ENCODE assay signal across 13 cellular contexts in genomic region chr4:83272900-83273299, GRCh38. TPM values are rescaled to one million over a fixed set of nuclear protein-coding genes. Genes with fewer than 3 reads are reported as not detected.
DNase-seq lines count a peak whose midpoint lies in the region; ATAC-seq and TF ChIP-seq lines count a peak whose summit lies in the region.
"Had no signal": no experiment of that assay in that cellular context is flagged by ENCODE, and none has a peak within 500 bp of the region (broad histone marks: within the 10 kb centered on the region; RNA-seq: fewer than 3 reads in every experiment).

No MANE protein-coding gene starts in this region.

- no peaks in the 10 kb centered on the region for H3K27me3 ChIP-seq in OCI-LY3 (ENCODE audit: low read depth, low read length)

- DNase-seq in GM20000 (ENCODE audit: low spot score), result peak; percentile 59
- no peak for DNase-seq in activated CD4-positive, alpha-beta T cell treated with anti-CD3 and anti-CD28 coated beads for 36 hours
- DNase-seq in NCI-H1694 treated with DMSO at 0.1 percent for 48 hours (lab: John Stamatoyannopoulos, UW), result no peak
- no peak for DNase-seq in SW480 (ENCODE audit: low spot score)
- DNase-seq in NCI-H446 treated with DMSO at 0.1 percent for 48 hours (lab: John Stamatoyannopoulos, UW), result no peak
- DNase-seq: CD4-positive, alpha-beta T cell; GOT3; NCI-H2029 treated with DMSO at 0.1 percent for 48 hours; SK-N-SH had no signal

- H3K27ac ChIP-seq in OCI-LY3 (ENCODE audit: low read length), result peak overlapping the region; percentile 56

- H3K4me1 Mint-ChIP-seq in activated CD4-positive, alpha-beta T cell treated with anti-CD3 and anti-CD28 coated beads for 36 hours, result peaks cover 21% of the 10 kb centered on the region

- H3K79me2 ChIP-seq in OCI-LY3 (ENCODE audit: low read length), result no peaks in the 10 kb centered on the region

- H3K4me3 ChIP-seq in OCI-LY3 (ENCODE audit: low read length), result peak overlapping the region; percentile 39

- intact Hi-C loops in activated CD4-positive, alpha-beta T cell treated with anti-CD3 and anti-CD28 coated beads for 36 hours (cut with DNase I, micrococcal nuclease), result no loop called here

- peaks cover 55% of the 10 kb centered on the region for H3K4me1 ChIP-seq in OCI-LY3 (ENCODE audit: low read length)

- no peak overlapping the region; the same call in 1 of the 2 replicates for H3K9ac ChIP-seq in OCI-LY3 (ENCODE audit: low read length)
- H3K9ac ChIP-seq: SK-N-SH had no signal

- peaks cover 44% of the 10 kb centered on the region for H3K36me3 Mint-ChIP-seq in activated CD4-positive, alpha-beta T cell treated with anti-CD3 and anti-CD28 coated beads for 36 hours (ENCODE audit: low read depth)

- no peaks in the 10 kb centered on the region for H3K9me3 Mint-ChIP-seq in activated CD4-positive, alpha-beta T cell treated with anti-CD3 and anti-CD28 coated beads for 36 hours (ENCODE audit: low read depth)
- H3K9me3 Mint-ChIP-seq: activated T-helper 2 cell treated with anti-CD3 and anti-CD28 coated beads, Interferon-gamma antibody, Interleukin-2, Interleukin-4, amounts not matched to agents 10 μg/mL and 5 μg/mL and 100 μg/mL, durations not matched to agents 14 hours and 24 hours and 36 hours; CD4-positive, alpha-beta T cell had no signal

- no peak for TF ChIP-seq CTCF in GM20000 (IDR thresholded peaks at IDR 0.05; ENCODE audit: extremely low read depth, missing control alignments)
- TF ChIP-seq CTCF in OCI-LY3 (IDR thresholded peaks at IDR 0.05; ENCODE audit: low read depth, low read length), result no peak

- H4K20me1 ChIP-seq in OCI-LY3 (ENCODE audit: insufficient read depth, low read length), result peaks cover 3% of the 10 kb centered on the region; the same call in 1 of the 2 replicates

- peak overlapping the region; percentile 67 for H3K4me2 ChIP-seq in OCI-LY3 (ENCODE audit: low read length)
- H3K4me2 ChIP-seq: SK-N-SH had no signal

- H3K4me3 Mint-ChIP-seq in activated CD4-positive, alpha-beta T cell treated with anti-CD3 and anti-CD28 coated beads for 36 hours, result no peak overlapping the region
- H3K4me3 Mint-ChIP-seq: CD4-positive, alpha-beta T cell had no signal

- ATAC-seq in GM18498 (IDR thresholded peaks at IDR 0.05; ENCODE audit: unreplicated experiment) (peak; percentile 82), HG03066 (IDR thresholded peaks at IDR 0.05; ENCODE audit: low read depth, unreplicated experiment) (peak; percentile 78)
- ATAC-seq in activated CD4-positive, alpha-beta T cell treated with anti-CD3 and anti-CD28 coated beads for 36 hours, result no peak

- H3K9me3 ChIP-seq in OCI-LY3 (ENCODE audit: insufficient read depth, low read length), result no peaks in the 10 kb centered on the region
- H3K9me3 ChIP-seq: SK-N-SH had no signal

- no peaks in the 10 kb centered on the region for H3K27me3 Mint-ChIP-seq in activated CD4-positive, alpha-beta T cell treated with anti-CD3 and anti-CD28 coated beads for 36 hours
- H3K27me3 Mint-ChIP-seq: CD4-positive, alpha-beta T cell had no signal

- POLR2A ChIA-PET in activated CD4-positive, alpha-beta T cell treated with anti-CD3 and anti-CD28 coated beads for 36 hours (lab: Charles Lee), result no interaction called here

- no peak overlapping the region for H2AFZ ChIP-seq in OCI-LY3 (ENCODE audit: low read depth, low read length)

- peaks cover 41% of the 10 kb centered on the region for H3K36me3 ChIP-seq in OCI-LY3 (replicated peaks; ENCODE audit: low read depth, low read length)

- H3K27ac Mint-ChIP-seq in activated CD4-positive, alpha-beta T cell treated with anti-CD3 and anti-CD28 coated beads for 36 hours, result no peak overlapping the region
- H3K27ac Mint-ChIP-seq: activated T-helper 2 cell treated with anti-CD3 and anti-CD28 coated beads, Interferon-gamma antibody, Interleukin-2, Interleukin-4, amounts not matched to agents 10 μg/mL and 5 μg/mL and 100 μg/mL, durations not matched to agents 14 hours and 24 hours and 36 hours; CD4-positive, alpha-beta T cell had no signal

- CTCF ChIA-PET in activated CD4-positive, alpha-beta T cell treated with anti-CD3 and anti-CD28 coated beads for 36 hours (lab: Charles Lee), result interaction anchor here (0.8 to 2.0 kb wide), 4 partner anchors 9 to 202 kb away, joined by 3 to 8 read pairs (median 4); no protein-coding TSS in a partner anchor

RNA-seq across cellular contexts. Expression of gene COQ2, which starts 11.7 kb away (rescaled TPM):
- total RNA-seq in activated CD4-positive, alpha-beta T cell treated with anti-CD3 and anti-CD28 coated beads for 36 hours, result 10 to 100 TPM; 18.2 to 20.1 TPM
